Comparison of ENCODE assay signal across 9 cellular contexts in genomic region chr2:147628971-147629421, GRCh38.
A peak's percentile ranks its signal among the peaks of the same experiment; 100 is the strongest.
DNase-seq lines count a peak whose midpoint lies in the region; ATAC-seq lines count a peak whose summit lies in the region.
"Had no signal": no experiment of that assay in that cellular context is flagged by ENCODE, and none has a peak within 500 bp of the region (broad histone marks: within the 10 kb centered on the region; RNA-seq: fewer than 3 reads in every experiment).

No MANE protein-coding gene starts in this region.

- peak; percentile 13 for DNase-seq in EH (ENCODE audit: low read depth)
- peak; percentile 15 for DNase-seq in RPMI7951 (ENCODE audit: low read depth)
- DNase-seq in islet precursor cell = no peak
- DNase-seq in hippocampal formation (lab: John Stamatoyannopoulos, UW) = no peak
- DNase-seq in activated gamma-delta T cell (lab: John Stamatoyannopoulos, UW) = no peak
- DNase-seq: CD4-positive, alpha-beta memory T cell had no signal

- peak; percentile 49 for ATAC-seq in GM18873 (IDR thresholded peaks at IDR 0.05; ENCODE audit: low FRiP score, unreplicated experiment)
- ATAC-seq in HG02885 (IDR thresholded peaks at IDR 0.05; ENCODE audit: poor library complexity, unreplicated experiment) = peak; percentile 64
- no peak for ATAC-seq in HG03025 (IDR thresholded peaks at IDR 0.05; ENCODE audit: low FRiP score, unreplicated experiment)

Comparison
In these comparisons a context has a peak if more than half of its experiments do, and no peak if none do; other contexts are left out.
1. DNase-seq: peak in EH (single experiment) and RPMI7951 (single experiment); none in islet precursor cell (single experiment), hippocampal formation (0 of 2) and activated gamma-delta T cell (single experiment).